In the genomic region with DNA sequence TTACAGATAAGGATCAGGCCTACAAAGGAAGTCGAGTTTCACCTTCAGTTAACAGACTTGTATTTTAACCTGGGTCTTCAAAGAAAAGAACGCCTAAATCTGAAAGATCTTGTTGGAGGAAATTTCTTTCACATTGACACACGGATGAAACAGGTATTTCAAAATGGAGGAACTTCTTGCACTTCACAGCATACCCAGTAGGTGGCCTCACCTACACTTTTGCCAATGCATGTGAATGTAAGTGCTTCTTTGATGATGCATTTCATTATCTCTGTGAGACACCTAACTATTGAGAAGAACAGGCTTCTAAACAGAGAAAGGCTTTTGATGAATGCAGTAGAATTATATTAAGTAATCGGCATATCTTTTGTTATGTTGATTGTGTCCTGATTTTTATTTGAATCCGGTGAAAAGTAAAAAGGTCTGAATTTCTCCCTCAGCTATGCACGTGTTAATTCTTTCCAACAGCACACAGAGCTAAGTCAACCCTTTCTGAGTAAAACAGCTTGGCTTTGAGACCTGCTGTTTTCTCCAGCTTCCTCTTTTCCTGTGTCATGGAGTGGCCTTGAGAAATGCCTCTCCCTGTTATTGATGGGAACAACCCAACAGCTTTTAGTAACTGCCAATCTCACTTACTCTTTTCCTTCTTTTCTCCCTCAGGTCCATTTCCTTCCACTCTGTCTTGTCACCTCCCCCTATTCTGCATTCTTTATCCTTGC, we compare ENCODE assay signal across 9 cellular contexts.
DNase-seq lines count a peak whose midpoint lies in the region; ATAC-seq and TF ChIP-seq lines count a peak whose summit lies in the region.
"Had no signal": no experiment of that assay in that cellular context is flagged by ENCODE, and none has a peak within 500 bp of the region (broad histone marks: within the 10 kb centered on the region; RNA-seq: fewer than 3 reads in every experiment).

No MANE protein-coding gene starts in this region.

- DNase-seq in activated CD4-positive, alpha-beta T cell treated with anti-CD3 and anti-CD28 coated beads, Interleukin-2, amount 10 ng/mL, durations not matched to agents 7 days and 5 days = peak; percentile 35
- no peak for DNase-seq in activated CD4-positive, alpha-beta T cell treated with anti-CD3 and anti-CD28 coated beads for 4 hours
- DNase-seq in RKO (ENCODE audit: low spot score) (peak; percentile 72), fibroblast of the aortic adventitia (ENCODE audit: low read depth) (peak; percentile 53), smooth muscle cell (lab: John Stamatoyannopoulos, UW; ENCODE audit: unreplicated experiment) (no peak), vagina (ENCODE audit: extremely low spot score in 2 of 2) (no peak)

- H3K9me3 ChIP-seq in smooth muscle cell (replicated peaks; ENCODE audit: low read depth) (no peaks in the 10 kb centered on the region), vagina (no peaks in the 10 kb centered on the region)

- no peaks in the 10 kb centered on the region for H4K20me1 ChIP-seq in smooth muscle cell (ENCODE audit: low read depth)

- no peaks in the 10 kb centered on the region for H3K27me3 Mint-ChIP-seq in activated CD4-positive, alpha-beta T cell treated with anti-CD3 and anti-CD28 coated beads, Interleukin-2, amount 10 ng/mL, durations not matched to agents 7 days and 5 days

- no peak overlapping the region for H3K4me3 ChIP-seq in fibroblast of the aortic adventitia (ENCODE audit: low read depth, low read length)
- no peak overlapping the region for H3K4me3 ChIP-seq in smooth muscle cell
- H3K4me3 ChIP-seq in vagina = no peak overlapping the region
- H3K4me3 ChIP-seq: lung had no signal

- no peaks in the 10 kb centered on the region for H3K79me2 ChIP-seq in smooth muscle cell (ENCODE audit: low read depth)

- no peaks in the 10 kb centered on the region for H3K27me3 ChIP-seq in smooth muscle cell (ENCODE audit: low read depth)
- no peaks in the 10 kb centered on the region for H3K27me3 ChIP-seq in vagina

- no peak overlapping the region for H3K9ac ChIP-seq in smooth muscle cell (ENCODE audit: low read depth)

- H3K27ac ChIP-seq in smooth muscle cell (ENCODE audit: low read depth) (no peak overlapping the region), vagina (no peak overlapping the region)

- TF ChIP-seq CTCF in fibroblast of the aortic adventitia (IDR thresholded peaks at IDR 0.05; ENCODE audit: insufficient read depth, low read length) (peak; percentile 72), smooth muscle cell (IDR thresholded peaks at IDR 0.05; ENCODE audit: borderline replicate concordance, insufficient read depth, poor library complexity, severe bottlenecking) (peak; percentile 68), vagina (IDR thresholded peaks at IDR 0.05) (no peak)

- no peak overlapping the region for H3K4me2 ChIP-seq in smooth muscle cell

- intact Hi-C loops in vagina (cut with DNase I) = no loop called here

- TF ChIP-seq POLR2A in vagina (IDR thresholded peaks at IDR 0.05) = no peak

- ATAC-seq in GM21423 (IDR thresholded peaks at IDR 0.05; ENCODE audit: unreplicated experiment) (peak; percentile 94), HG03558 (IDR thresholded peaks at IDR 0.05; ENCODE audit: extremely low read depth, unreplicated experiment) (peak; percentile 98)

- WGBS in smooth muscle cell (ENCODE audit: low lambda C conversion rate) = 37% methylated on average over 6 of the region's 6 CpGs

- H2AFZ ChIP-seq in smooth muscle cell (ENCODE audit: low read depth) = no peak overlapping the region

- peaks cover 2% of the 10 kb centered on the region for H3K4me1 Mint-ChIP-seq in activated CD4-positive, alpha-beta T cell treated with anti-CD3 and anti-CD28 coated beads, Interleukin-2, amount 10 ng/mL, durations not matched to agents 7 days and 5 days

- H3K36me3 ChIP-seq in smooth muscle cell (ENCODE audit: low read depth) = no peaks in the 10 kb centered on the region
- H3K36me3 ChIP-seq in vagina = no peaks in the 10 kb centered on the region

- CTCF ChIA-PET in activated CD4-positive, alpha-beta T cell treated with anti-CD3 and anti-CD28 coated beads, Interleukin-2, amount 10 ng/mL, durations not matched to agents 7 days and 5 days (lab: Charles Lee) = no interaction called here

- H3F3A ChIP-seq in smooth muscle cell (ENCODE audit: low read depth) = no peaks in the 10 kb centered on the region

- no peaks in the 10 kb centered on the region for H3K36me3 Mint-ChIP-seq in activated CD4-positive, alpha-beta T cell treated with anti-CD3 and anti-CD28 coated beads, Interleukin-2, amount 10 ng/mL, durations not matched to agents 7 days and 5 days (ENCODE audit: low read depth)

- H3K4me3 Mint-ChIP-seq in activated CD4-positive, alpha-beta T cell treated with anti-CD3 and anti-CD28 coated beads, Interleukin-2, amount 10 ng/mL, durations not matched to agents 7 days and 5 days = no peak overlapping the region

- H3K27ac Mint-ChIP-seq in activated CD4-positive, alpha-beta T cell treated with anti-CD3 and anti-CD28 coated beads, Interleukin-2, amount 10 ng/mL, durations not matched to agents 7 days and 5 days = no peak overlapping the region

- POLR2A ChIA-PET in activated CD4-positive, alpha-beta T cell treated with anti-CD3 and anti-CD28 coated beads, Interleukin-2, amount 10 ng/mL, durations not matched to agents 7 days and 5 days (lab: Charles Lee) = no interaction called here

- H3K4me1 ChIP-seq in smooth muscle cell (ENCODE audit: low read depth) (peaks cover 3% of the 10 kb centered on the region), vagina (no peaks in the 10 kb centered on the region)

- no peaks in the 10 kb centered on the region for H3K9me3 Mint-ChIP-seq in activated CD4-positive, alpha-beta T cell treated with anti-CD3 and anti-CD28 coated beads, Interleukin-2, amount 10 ng/mL, durations not matched to agents 7 days and 5 days

Comparison
In these comparisons a context has a peak if more than half of its experiments do, and no peak if none do; other contexts are left out.
1. DNase-seq: peak in activated CD4-positive, alpha-beta T cell treated with anti-CD3 and anti-CD28 coated beads, Interleukin-2, amount 10 ng/mL, durations not matched to agents 7 days and 5 days (single experiment), RKO (single experiment) and fibroblast of the aortic adventitia (single experiment); none in activated CD4-positive, alpha-beta T cell treated with anti-CD3 and anti-CD28 coated beads for 4 hours (0 of 2), smooth muscle cell (single experiment) and vagina (0 of 2).
2. CTCF ChIP-seq: peak in fibroblast of the aortic adventitia (single experiment) and smooth muscle cell (single experiment); none in vagina (0 of 3).